13 cellular contexts compared by ENCODE assay signal in the genomic region with DNA sequence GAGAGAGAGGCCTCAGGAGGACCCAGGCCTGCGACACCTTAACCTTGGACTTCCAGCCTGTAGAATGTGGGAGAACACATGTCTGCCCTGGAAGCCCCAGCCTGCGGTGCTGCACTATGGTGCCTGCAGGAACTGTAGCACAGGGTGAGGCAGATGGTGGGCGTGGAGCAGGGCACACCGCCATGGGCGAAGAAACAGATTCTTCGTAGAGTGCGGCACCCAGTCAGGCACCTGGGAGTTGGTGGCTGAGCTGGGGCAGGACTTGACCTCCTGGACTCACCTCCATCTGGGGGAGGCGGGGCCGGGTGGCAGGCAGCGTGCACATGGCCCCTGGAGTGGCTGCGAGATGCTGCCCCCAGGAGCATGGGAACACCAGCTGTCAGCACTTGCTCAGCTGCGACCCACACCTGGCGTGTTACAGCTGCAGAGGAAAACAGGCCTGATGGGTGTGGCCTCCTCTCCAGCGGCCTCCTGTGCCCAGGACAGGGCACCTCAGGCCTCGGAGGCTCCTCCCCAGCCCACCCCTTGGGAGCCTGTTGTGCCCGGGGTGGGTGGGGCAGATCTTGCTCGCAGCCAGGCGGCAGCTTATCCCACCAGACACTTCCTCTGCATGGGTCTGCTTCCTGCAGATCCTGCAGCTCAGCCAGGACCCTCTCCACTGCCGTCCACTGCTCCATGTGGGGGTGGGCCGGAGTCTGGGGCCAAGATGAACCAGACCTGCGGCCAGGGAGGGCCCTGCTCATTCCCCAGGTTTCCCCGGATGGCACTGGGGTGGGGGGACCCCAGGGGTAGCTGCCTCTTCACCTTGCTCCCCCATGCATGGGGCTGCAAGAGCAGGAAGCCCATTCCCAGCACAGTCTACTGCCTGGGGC.
A peak's percentile ranks its signal among the peaks of the same experiment; 100 is the strongest.
DNase-seq lines count a peak whose midpoint lies in the region; ATAC-seq and TF ChIP-seq lines count a peak whose summit lies in the region.
"Had no signal": no experiment of that assay in that cellular context is flagged by ENCODE, and none has a peak within 500 bp of the region (broad histone marks: within the 10 kb centered on the region; RNA-seq: fewer than 3 reads in every experiment).

No MANE protein-coding gene starts in this region.

- H3K36me3 ChIP-seq in SK-N-SH (replicated peaks in 1 of 2; ENCODE audit: control insufficient read depth in 1 of 2, insufficient read depth in 2 of 2, low read length in 1 of 2) = no peaks in the 10 kb centered on the region
- no peaks in the 10 kb centered on the region for H3K36me3 ChIP-seq in OCI-LY7 (ENCODE audit: insufficient read depth, low read length)
- no peaks in the 10 kb centered on the region for H3K36me3 ChIP-seq in sigmoid colon
- H3K36me3 ChIP-seq: cardiac muscle cell had no signal

- TF ChIP-seq RAD21 in SK-N-SH (IDR thresholded peaks at IDR 0.05; ENCODE audit: low read length) = no peak; the same call in 1 of the 2 replicates

- H3K27me3 ChIP-seq in SK-N-SH (ENCODE audit: insufficient read depth) (no peaks in the 10 kb centered on the region), sigmoid colon (peaks cover 0 to 7% (median 0%) of the 10 kb centered on the region in 3 donors)
- H3K27me3 ChIP-seq: cardiac muscle cell had no signal

- no peak; the same call in 2 of the 3 replicates for ATAC-seq in SK-N-SH treated with all-trans-retinoic acid at 6 μM for 48 hours
- peak; percentile 11 for ATAC-seq in esophagus mucosa
- ATAC-seq in GM18505 (IDR thresholded peaks at IDR 0.05; ENCODE audit: unreplicated experiment) = no peak

- H3K4me1 ChIP-seq in SK-N-SH (ENCODE audit: control insufficient read depth in 1 of 2, insufficient read depth in 2 of 2, low read depth in 1 of 2, low read length in 1 of 2) (peaks cover 0 to 17% of the 10 kb centered on the region in 2 experiments; a peak in 1 of 4 replicates), OCI-LY7 (ENCODE audit: insufficient read depth, low read length, poor library complexity, severe bottlenecking) (no peaks in the 10 kb centered on the region), sigmoid colon (no peaks in the 10 kb centered on the region)

- TF ChIP-seq EP300 in SK-N-SH (IDR thresholded peaks at IDR 0.05; ENCODE audit: borderline replicate concordance in 1 of 2, low read depth in 1 of 2, low read length in 1 of 2) (0 out of 4 replicates have a peak, but pooled peaks of 1 of the 2 experiments have one; percentile 31), sigmoid colon (IDR thresholded peaks at IDR 0.05) (no peak)

- H2AFZ ChIP-seq in SK-N-SH (ENCODE audit: low read depth) = no peak overlapping the region
- no peak overlapping the region for H2AFZ ChIP-seq in OCI-LY7 (ENCODE audit: low read length)

- POLR2A ChIA-PET in SK-N-SH (lab: Yijun Ruan, JAX) = interaction anchor here (1.0 to 2.6 kb wide), 2 partner anchors 69 to 265 kb away, joined by 7 to 9 read pairs; no protein-coding TSS in a partner anchor
- POLR2A ChIA-PET in OCI-LY7 (lab: Charles Lee) = no interaction called here

- H3K4me3 ChIP-seq in SK-N-SH (ENCODE audit: low read depth in 2 of 2, low read length in 1 of 2) (no peak overlapping the region), OCI-LY7 (ENCODE audit: low read depth, low read length, poor library complexity, severe bottlenecking) (no peak overlapping the region), sigmoid colon (no peak overlapping the region)
- H3K4me3 ChIP-seq: A549, cardiac muscle cell had no signal

- no TSS peak for BruUV-seq in OCI-LY7 (replicated peaks; lab: Mats Ljungman, UMichigan)

- intact Hi-C loops in OCI-LY7 (cut with micrococcal nuclease; ENCODE audit: unreplicated experiment) (no loop called here), sigmoid colon (cut with DNase I) (no loop called here)

- H3F3A ChIP-seq in SK-N-SH (replicated peaks; ENCODE audit: insufficient read depth) = no peaks in the 10 kb centered on the region

- H3K9me3 ChIP-seq in SK-N-SH (no peaks in the 10 kb centered on the region), OCI-LY7 (ENCODE audit: low read length) (no peaks in the 10 kb centered on the region), sigmoid colon (no peaks in the 10 kb centered on the region)

- no peaks in the 10 kb centered on the region for H3K9me2 ChIP-seq in SK-N-SH
- no peaks in the 10 kb centered on the region for H3K9me2 ChIP-seq in OCI-LY7 (ENCODE audit: insufficient read depth, low read length)

- CTCF ChIA-PET in SK-N-SH (lab: Yijun Ruan, JAX) (interaction anchor here (0.6 to 1.2 kb wide), 4 partner anchors 40 to 272 kb away, joined by 3 to 6 read pairs (median 4); no protein-coding TSS in a partner anchor), OCI-LY7 (lab: Charles Lee; ENCODE audit: unreplicated experiment) (no interaction called here)

- H3K4me2 ChIP-seq in SK-N-SH = no peak overlapping the region
- H3K4me2 ChIP-seq in OCI-LY7 (ENCODE audit: low read length) = no peak overlapping the region
- H3K4me2 ChIP-seq: A549 had no signal

- TF ChIP-seq POLR2A in sigmoid colon (IDR thresholded peaks at IDR 0.05) (no peak), GM18505 (IDR thresholded peaks at IDR 0.05; ENCODE audit: borderline replicate concordance, extremely low read depth, insufficient read depth, insufficient read length) (no peak)

- 88% methylated on average over 10 of the region's 22 CpGs for WGBS in SK-N-SH (ENCODE audit: low lambda C conversion rate)
- 22 to 51% methylated on average over 22 of the region's 22 CpGs for WGBS in sigmoid colon, 2 donors

- H3K27ac ChIP-seq in SK-N-SH (ENCODE audit: low read depth in 2 of 2, low read length in 1 of 2) (peak overlapping the region in 1 of 2 experiments; percentile 83; a peak in 2 of 4 replicates), OCI-LY7 (ENCODE audit: low read depth, low read length, poor library complexity, severe bottlenecking) (no peak overlapping the region), sigmoid colon (no peak overlapping the region)
- H3K27ac ChIP-seq: cardiac muscle cell had no signal

- H4K20me1 ChIP-seq in SK-N-SH (ENCODE audit: insufficient read depth) (no peaks in the 10 kb centered on the region), OCI-LY7 (ENCODE audit: insufficient read depth, low read length) (no peaks in the 10 kb centered on the region)

- H3K9ac ChIP-seq in SK-N-SH = no peak overlapping the region

- no peaks in the 10 kb centered on the region for H3K79me2 ChIP-seq in SK-N-SH (ENCODE audit: insufficient read depth)
- no peaks in the 10 kb centered on the region for H3K79me2 ChIP-seq in OCI-LY7 (ENCODE audit: insufficient read depth, low read depth, low read length)

- TF ChIP-seq CTCF in SK-N-SH (IDR thresholded peaks at IDR 0.05) (no peak), OCI-LY7 (conservative IDR thresholded peaks at IDR 0.05; ENCODE audit: low read length) (no peak), sigmoid colon (IDR thresholded peaks at IDR 0.05) (no peak)

- DNase-seq in SK-N-SH (peak; percentile 82), OCI-LY7 (ENCODE audit: low spot score) (peak; percentile 29), sigmoid colon (peak; percentile 59), RKO (ENCODE audit: low spot score) (no peak), hepatic stellate cell (ENCODE audit: low spot score) (no peak)
- DNase-seq: NCI-H2029 treated with DMSO at 0.1 percent for 48 hours; stimulated activated CD4-positive, alpha-beta T cell treated with anti-CD3 and anti-CD28 coated beads, Interleukin-12 subunit alpha, Interleukin-12 subunit beta, amount 100 ng/mL, for 4 hours; stimulated activated CD8-positive, alpha-beta memory T cell treated with anti-CD3 and anti-CD28 coated beads, Interleukin-4, amount 100 ng/mL, for 48 hours had no signal

TF ChIP-seq in SK-N-SH, 30 proteins besides CTCF, POLR2A, EP300 and RAD21:
- TF ChIP-seq, protein P1, sequence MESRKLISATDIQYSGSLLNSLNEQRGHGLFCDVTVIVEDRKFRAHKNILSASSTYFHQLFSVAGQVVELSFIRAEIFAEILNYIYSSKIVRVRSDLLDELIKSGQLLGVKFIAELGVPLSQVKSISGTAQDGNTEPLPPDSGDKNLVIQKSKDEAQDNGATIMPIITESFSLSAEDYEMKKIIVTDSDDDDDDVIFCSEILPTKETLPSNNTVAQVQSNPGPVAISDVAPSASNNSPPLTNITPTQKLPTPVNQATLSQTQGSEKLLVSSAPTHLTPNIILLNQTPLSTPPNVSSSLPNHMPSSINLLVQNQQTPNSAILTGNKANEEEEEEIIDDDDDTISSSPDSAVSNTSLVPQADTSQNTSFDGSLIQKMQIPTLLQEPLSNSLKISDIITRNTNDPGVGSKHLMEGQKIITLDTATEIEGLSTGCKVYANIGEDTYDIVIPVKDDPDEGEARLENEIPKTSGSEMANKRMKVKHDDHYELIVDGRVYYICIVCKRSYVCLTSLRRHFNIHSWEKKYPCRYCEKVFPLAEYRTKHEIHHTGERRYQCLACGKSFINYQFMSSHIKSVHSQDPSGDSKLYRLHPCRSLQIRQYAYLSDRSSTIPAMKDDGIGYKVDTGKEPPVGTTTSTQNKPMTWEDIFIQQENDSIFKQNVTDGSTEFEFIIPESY (IDR thresholded peaks at IDR 0.05; ENCODE audit: borderline replicate concordance, low read depth) = no peak
- TF ChIP-seq MXI1 (IDR thresholded peaks at IDR 0.05; ENCODE audit: low read depth, low read length) (peak; percentile 85), FOXJ3 (CRISPR knock-in tag; IDR thresholded peaks at IDR 0.05) (0 out of 2 replicates have a peak, but pooled peaks have one; percentile 37)

TF ChIP-seq in SK-N-SH treated with all-trans-retinoic acid at 6 μM for 48 hours, 23 proteins besides CTCF, POLR2A, EP300 and RAD21:
- TF ChIP-seq ZNF565 (CRISPR knock-in tag; conservative IDR thresholded peaks at IDR 0.05; ENCODE audit: low read depth) = no peak
- no peak for TF ChIP-seq TCF4 (CRISPR knock-in tag; IDR thresholded peaks at IDR 0.05; ENCODE audit: borderline replicate concordance)

Comparison
In these comparisons a context has a peak if more than half of its experiments do, and no peak if none do; other contexts are left out.
1. DNase-seq: peak in SK-N-SH (single experiment), OCI-LY7 (single experiment) and sigmoid colon (single experiment); none in RKO (single experiment) and hepatic stellate cell (single experiment).